Comparison of ENCODE assay signal across 14 cellular contexts in the genomic region with DNA sequence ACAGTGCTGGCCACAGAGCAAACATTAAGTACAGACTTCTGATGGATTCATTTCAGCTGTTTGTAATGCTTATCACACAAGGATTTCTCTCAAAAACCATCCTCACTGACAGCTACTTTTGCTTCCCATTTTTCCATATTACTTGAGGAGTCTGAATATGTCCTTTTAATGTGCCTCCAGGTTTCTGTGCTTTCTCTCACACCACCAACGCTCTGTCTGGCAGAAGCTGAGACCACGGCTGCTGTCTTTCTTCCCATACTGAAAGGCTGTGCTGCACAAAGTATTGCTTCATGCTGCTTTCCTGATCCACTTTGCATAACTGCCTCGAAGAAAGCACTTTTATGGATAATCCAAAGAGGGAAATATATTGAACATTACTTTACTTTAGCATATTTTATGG.
"Had no signal": no experiment of that assay in that cellular context is flagged by ENCODE, and none has a peak within 500 bp of the region (broad histone marks: within the 10 kb centered on the region; RNA-seq: fewer than 3 reads in every experiment).

No MANE protein-coding gene starts in this region.

- H3K4me3 ChIP-seq: coronary artery, esophagus squamous epithelium, ovary, stomach had no signal

- H3K36me3 ChIP-seq: esophagus squamous epithelium, ovary, stomach had no signal

- H3K27me3 ChIP-seq: esophagus squamous epithelium, ovary, stomach had no signal

- H3K9me3 ChIP-seq: esophagus squamous epithelium, ovary, stomach had no signal

- DNase-seq: activated CD4-positive, alpha-beta T cell treated with anti-CD3 and anti-CD28 coated beads, Interleukin-2, amount 10 ng/mL, durations not matched to agents 24 days and 14 days; activated CD4-positive, CD25-positive, alpha-beta regulatory T cell; activated CD8-positive, alpha-beta memory T cell treated with anti-CD3 and anti-CD28 coated beads, Interleukin-2, amount 50 U/mL, for 4 hours; activated CD8-positive, alpha-beta T cell treated with anti-CD3 and anti-CD28 coated beads, Interleukin-2, amount 10 ng/mL, durations not matched to agents 7 days and 5 days; activated gamma-delta T cell; activated T-cell treated with anti-CD3 and anti-CD28 coated beads, Interleukin-2, amount 50 U/mL, for 48 hours; effector CD8-positive, alpha-beta T cell; esophagus squamous epithelium; foreskin fibroblast; ovary; stimulated activated CD4-positive, alpha-beta T cell treated with anti-CD3 and anti-CD28 coated beads, Interleukin-12 subunit alpha, Interleukin-12 subunit beta, amount 100 ng/mL, for 4 hours; stimulated activated CD4-positive, alpha-beta T cell treated with anti-CD3 and anti-CD28 coated beads, Interleukin-2, amount 100 ng/mL, for 24 hours; stomach had no signal

- H3K4me1 ChIP-seq: esophagus squamous epithelium had no signal

- H3K27ac ChIP-seq: coronary artery, esophagus squamous epithelium, ovary, stomach had no signal
